Comparison of ENCODE assay signal across 30 cellular contexts in genomic region chr17:3949418-3949817, GRCh38. TPM values are rescaled to one million over a fixed set of nuclear protein-coding genes. Genes with fewer than 3 reads are reported as not detected.
"Had no signal": no experiment of that assay in that cellular context is flagged by ENCODE, and none has a peak within 500 bp of the region (broad histone marks: within the 10 kb centered on the region; RNA-seq: fewer than 3 reads in every experiment).

No MANE protein-coding gene starts in this region.

- H3K4me1 Mint-ChIP-seq: neural progenitor cell had no signal

- DNase-seq: activated CD4-positive, alpha-beta T cell treated with anti-CD3 and anti-CD28 coated beads for 4 hours; activated CD4-positive, CD25-positive, alpha-beta regulatory T cell; activated T-cell treated with anti-CD3 and anti-CD28 coated beads for 4 hours; adrenal gland; aorta; body of pancreas; cerebellar nuclear complex; colonic mucosa; effector CD8-positive, alpha-beta T cell; esophagus squamous epithelium; foreskin melanocyte; heart right ventricle; kidney glomerular epithelial cell; lower lobe of right lung; mesendoderm; natural killer cell; posterior cingulate gyrus; spleen; stimulated activated naive CD4-positive, alpha-beta T cell treated with Interleukin-2 at 50 U/mL for 16 hours; T-cell had no signal

- H3K4me1 ChIP-seq: body of pancreas, colonic mucosa, neural progenitor cell had no signal

- H3K27ac ChIP-seq: adrenal gland, body of pancreas, colonic mucosa, epithelial cell of prostate, esophagus squamous epithelium, heart right ventricle, lower lobe of right lung, neural progenitor cell, spleen, tibial nerve had no signal

- ATAC-seq: activated naive CD4-positive, alpha-beta T cell treated with anti-CD3 and anti-CD28 coated beads, Interleukin-2, amount 50 U/mL, for 72 hours; body of pancreas; heart right ventricle; left lobe of liver; lower lobe of right lung; natural killer cell; right cardiac atrium; T-cell had no signal

- H3K9me3 ChIP-seq: adrenal gland, body of pancreas, colonic mucosa, esophagus squamous epithelium, heart right ventricle, lower lobe of right lung, spleen, tibial nerve had no signal

- H2AFZ ChIP-seq: neural progenitor cell had no signal

- H3K27me3 ChIP-seq: adrenal gland, body of pancreas, colonic mucosa, esophagus squamous epithelium, heart right ventricle, spleen, tibial nerve had no signal

- H3K36me3 ChIP-seq: adrenal gland, neural progenitor cell, tibial nerve had no signal

- H3K4me3 ChIP-seq: adrenal gland, body of pancreas, colonic mucosa, esophagus squamous epithelium, heart right ventricle, lower lobe of right lung, neural progenitor cell, spleen, tibial nerve had no signal

- H3K9me3 Mint-ChIP-seq: activated naive CD4-positive, alpha-beta T cell treated with anti-CD3 and anti-CD28 coated beads, Interleukin-2, amount 50 U/mL, for 72 hours; activated T-helper 2 cell treated with anti-CD3 and anti-CD28 coated beads, Interferon-gamma antibody, Interleukin-2, Interleukin-4, amounts not matched to agents 10 μg/mL and 5 μg/mL and 100 μg/mL, durations not matched to agents 14 hours and 24 hours and 36 hours; natural killer cell; neural progenitor cell; T-cell had no signal

- H3K9ac ChIP-seq: neural progenitor cell had no signal

- H3K27me3 Mint-ChIP-seq: T-cell had no signal

- H3K36me3 Mint-ChIP-seq: natural killer cell, neural progenitor cell had no signal

- H3K27ac Mint-ChIP-seq: activated T-helper 2 cell treated with anti-CD3 and anti-CD28 coated beads, Interferon-gamma antibody, Interleukin-2, Interleukin-4, amounts not matched to agents 10 μg/mL and 5 μg/mL and 100 μg/mL, durations not matched to agents 14 hours and 24 hours and 36 hours had no signal

- H3K4me3 Mint-ChIP-seq: natural killer cell, neural progenitor cell, T-cell had no signal

- H3K4me2 ChIP-seq: neural progenitor cell had no signal

RNA-seq across cellular contexts. Expression of gene ATP2A3, which starts 14.8 kb away (rescaled TPM):
- total RNA-seq: dermis microvascular lymphatic vessel endothelial cell had no signal

RNA-seq across cellular contexts. Expression of gene P2RX1, which starts 33.2 kb away (rescaled TPM):
- total RNA-seq: dermis microvascular lymphatic vessel endothelial cell, glomerular endothelial cell, osteoblast had no signal
